In the genomic region with DNA sequence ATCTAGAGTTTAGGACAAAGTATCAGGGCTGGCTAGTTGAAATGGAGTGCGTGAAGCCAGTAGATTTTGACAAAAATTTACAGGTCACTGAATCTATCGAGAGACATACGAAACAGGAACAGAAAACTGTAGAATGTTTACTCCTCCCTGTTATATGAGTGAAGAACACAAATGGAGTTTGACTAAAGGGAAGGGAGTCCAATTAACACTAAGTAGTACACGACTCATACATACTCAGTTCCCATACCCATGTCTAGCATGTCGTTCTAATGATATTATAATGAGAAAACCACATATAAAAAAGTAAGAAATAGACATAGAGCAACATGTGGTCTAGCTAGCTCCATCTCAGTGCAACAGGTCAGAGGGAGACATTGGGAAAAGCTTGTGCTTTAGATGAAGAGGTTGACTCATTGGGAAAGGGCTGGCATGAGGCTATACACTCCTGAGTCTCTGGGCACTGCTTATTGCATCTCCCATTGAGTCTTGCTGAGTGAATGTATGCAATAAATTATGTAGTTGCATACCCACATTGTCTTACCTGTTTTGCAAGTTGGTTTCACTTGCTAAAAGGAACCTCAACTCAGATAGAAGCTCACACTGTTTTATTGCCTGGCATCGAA, we compare ENCODE assay signal across 9 cellular contexts. TPM values are rescaled to one million over a fixed set of nuclear protein-coding genes. Genes with fewer than 3 reads are reported as not detected.
A peak's percentile ranks its signal among the peaks of the same experiment; 100 is the strongest.
DNase-seq lines count a peak whose midpoint lies in the region; ATAC-seq and TF ChIP-seq lines count a peak whose summit lies in the region.
"Had no signal": no experiment of that assay in that cellular context is flagged by ENCODE, and none has a peak within 500 bp of the region (broad histone marks: within the 10 kb centered on the region; RNA-seq: fewer than 3 reads in every experiment).

No MANE protein-coding gene starts in this region.

- 92 to 98% (median 95%) methylated on average over 6 of the region's 6 CpGs for WGBS in psoas muscle, 3 donors

- H3K79me2 ChIP-seq in OCI-LY7 (ENCODE audit: insufficient read depth, low read depth, low read length): no peaks in the 10 kb centered on the region

- H3K4me1 ChIP-seq in OCI-LY7 (ENCODE audit: insufficient read depth, low read length, poor library complexity, severe bottlenecking) (peaks cover 15% of the 10 kb centered on the region), psoas muscle (peaks cover 9% of the 10 kb centered on the region), left lung (peaks cover 3 to 67% of the 10 kb centered on the region in 2 donors)

- H3K9me3 ChIP-seq in OCI-LY7 (ENCODE audit: low read length) (no peaks in the 10 kb centered on the region), psoas muscle (no peaks in the 10 kb centered on the region), left lung (no peaks in the 10 kb centered on the region)

- no peaks in the 10 kb centered on the region for H3K27me3 Mint-ChIP-seq in activated T-cell treated with anti-CD3 and anti-CD28 coated beads, Interleukin-2, amount 50 U/mL, for 24 hours
- H3K27me3 Mint-ChIP-seq in stimulated activated memory B cell treated with anti-CD40 and anti-IgM and Interleukin-4, amounts not matched to agents 10 μg/mL and 1 μg/mL and 100 μg/mL, for 72 hours: no peaks in the 10 kb centered on the region

- TF ChIP-seq CTCF in OCI-LY7 (conservative IDR thresholded peaks at IDR 0.05; ENCODE audit: low read length) (no peak), psoas muscle (IDR thresholded peaks at IDR 0.05) (no peak), left lung (IDR thresholded peaks at IDR 0.05) (no peak)

- H3K27ac Mint-ChIP-seq in activated T-cell treated with anti-CD3 and anti-CD28 coated beads, Interleukin-2, amount 50 U/mL, for 24 hours: peak overlapping the region; percentile 81
- peak overlapping the region; percentile 85 for H3K27ac Mint-ChIP-seq in stimulated activated memory B cell treated with anti-CD40 and anti-IgM and Interleukin-4, amounts not matched to agents 10 μg/mL and 1 μg/mL and 100 μg/mL, for 72 hours

- H3K36me3 ChIP-seq in OCI-LY7 (ENCODE audit: insufficient read depth, low read length) (no peaks in the 10 kb centered on the region), psoas muscle (ENCODE audit: insufficient read depth in 1 of 2, low read depth in 1 of 2) (peaks cover 0 to 11% of the 10 kb centered on the region in 2 donors), left lung (peaks cover under 1 to 94% of the 10 kb centered on the region in 2 donors)

- no peaks in the 10 kb centered on the region for H3K27me3 ChIP-seq in psoas muscle (ENCODE audit: insufficient read depth in 3 of 3, low read length in 2 of 3)
- no peaks in the 10 kb centered on the region for H3K27me3 ChIP-seq in left lung

- DNase-seq in activated T-cell treated with anti-CD3 and anti-CD28 coated beads, Interleukin-2, amount 50 U/mL, for 24 hours: no peak
- DNase-seq in activated T-cell treated with anti-CD3 and anti-CD28 coated beads, Interleukin-2, amount 50 U/mL, for 48 hours: no peak
- DNase-seq in OCI-LY7 (ENCODE audit: low spot score) (peak; percentile 38), psoas muscle (no peak), left lung (no peak), left cardiac atrium (no peak)

- no peak overlapping the region for H3K4me3 Mint-ChIP-seq in activated T-cell treated with anti-CD3 and anti-CD28 coated beads, Interleukin-2, amount 50 U/mL, for 24 hours
- H3K4me3 Mint-ChIP-seq in stimulated activated memory B cell treated with anti-CD40 and anti-IgM and Interleukin-4, amounts not matched to agents 10 μg/mL and 1 μg/mL and 100 μg/mL, for 72 hours: peak overlapping the region; percentile 48

- H3K4me3 ChIP-seq in OCI-LY7 (ENCODE audit: low read depth, low read length, poor library complexity, severe bottlenecking) (no peak overlapping the region), psoas muscle (no peak overlapping the region), left lung (no peak overlapping the region)

- H3K9me3 Mint-ChIP-seq in activated T-cell treated with anti-CD3 and anti-CD28 coated beads, Interleukin-2, amount 50 U/mL, for 24 hours: no peaks in the 10 kb centered on the region
- no peaks in the 10 kb centered on the region for H3K9me3 Mint-ChIP-seq in stimulated activated memory B cell treated with anti-CD40 and anti-IgM and Interleukin-4, amounts not matched to agents 10 μg/mL and 1 μg/mL and 100 μg/mL, for 72 hours

- H3K36me3 Mint-ChIP-seq in activated T-cell treated with anti-CD3 and anti-CD28 coated beads, Interleukin-2, amount 50 U/mL, for 24 hours (ENCODE audit: low read depth): peaks cover 95% of the 10 kb centered on the region
- H3K36me3 Mint-ChIP-seq in stimulated activated memory B cell treated with anti-CD40 and anti-IgM and Interleukin-4, amounts not matched to agents 10 μg/mL and 1 μg/mL and 100 μg/mL, for 72 hours: peaks cover 62% of the 10 kb centered on the region

- ATAC-seq in HG02623 (IDR thresholded peaks at IDR 0.05; ENCODE audit: unreplicated experiment) (peak; percentile 55), psoas muscle (no peak), left lung (no peak), left cardiac atrium (no peak)
- peak; percentile 90 for ATAC-seq in stimulated activated memory B cell treated with anti-CD40 and anti-IgM and Interleukin-4, amounts not matched to agents 10 μg/mL and 1 μg/mL and 100 μg/mL, for 72 hours
- ATAC-seq: Right ventricle myocardium inferior had no signal

- H3K4me2 ChIP-seq in OCI-LY7 (ENCODE audit: low read length): peak overlapping the region; percentile 55

- peak overlapping the region; percentile 77 for H2AFZ ChIP-seq in OCI-LY7 (ENCODE audit: low read length)

- peaks cover 87% of the 10 kb centered on the region for H3K4me1 Mint-ChIP-seq in activated T-cell treated with anti-CD3 and anti-CD28 coated beads, Interleukin-2, amount 50 U/mL, for 24 hours (ENCODE audit: low read depth)
- H3K4me1 Mint-ChIP-seq in stimulated activated memory B cell treated with anti-CD40 and anti-IgM and Interleukin-4, amounts not matched to agents 10 μg/mL and 1 μg/mL and 100 μg/mL, for 72 hours: peaks cover 60% of the 10 kb centered on the region

- H3K27ac ChIP-seq in OCI-LY7 (ENCODE audit: low read depth, low read length, poor library complexity, severe bottlenecking): no peak overlapping the region
- H3K27ac ChIP-seq in psoas muscle: no peak overlapping the region
- H3K27ac ChIP-seq in left lung: no peak overlapping the region

- BruUV-seq in OCI-LY7 (replicated peaks; lab: Mats Ljungman, UMichigan): no TSS peak

- no peaks in the 10 kb centered on the region for H3K9me2 ChIP-seq in OCI-LY7 (ENCODE audit: insufficient read depth, low read length)

- POLR2A ChIA-PET in OCI-LY7 (lab: Charles Lee): interaction anchor here (0.5 to 3.3 kb wide), 8 partner anchors 10 to 921 kb away, joined by 3 to 13 read pairs (median 5); no protein-coding TSS in a partner anchor

- H4K20me1 ChIP-seq in OCI-LY7 (ENCODE audit: insufficient read depth, low read length): no peaks in the 10 kb centered on the region

- intact Hi-C loops in OCI-LY7 (cut with micrococcal nuclease; ENCODE audit: unreplicated experiment): loop anchor here (5.0 kb wide), 1 partner anchor 120 kb away; no protein-coding TSS in a partner anchor
- intact Hi-C loops in psoas muscle (cut with DNase I): no loop called here
- intact Hi-C loops in left lung (cut with DNase I): no loop called here
- intact Hi-C loops in left cardiac atrium (cut with DNase I): no loop called here

- CTCF ChIA-PET in OCI-LY7 (lab: Charles Lee; ENCODE audit: unreplicated experiment): interaction anchor here (1.3 kb wide), 1 partner anchor 15 kb away, joined by 7 read pairs; no protein-coding TSS in a partner anchor

RNA-seq across cellular contexts. Expression of a gene that starts 43.5 kb away (rescaled TPM):
- not detected in 2 replicates for total RNA-seq in OCI-LY7 (2014; rRNA removed; shearing (Covaris generic))
- total RNA-seq in OCI-LY7 (2022) (0.07 and 0.55 TPM in 2 replicates), psoas muscle (10 to 100 TPM; 23.2 to 35.4 (median 25.5) TPM), left lung (100 to 1,000 TPM; 479 to 693 TPM), left cardiac atrium (10 to 100 TPM; 63.6 to 71.2 TPM)
- 1 to 10 TPM; 3.4 to 9.9 (median 9.8) TPM for polyA plus RNA-seq in psoas muscle

Comparison
In these comparisons a context has a peak if more than half of its experiments do, and no peak if none do; other contexts are left out.
1. ATAC-seq: peak in HG02623 (single experiment) and stimulated activated memory B cell treated with anti-CD40 and anti-IgM and Interleukin-4, amounts not matched to agents 10 μg/mL and 1 μg/mL and 100 μg/mL, for 72 hours (single experiment); none in psoas muscle (0 of 4), left lung (single experiment) and left cardiac atrium (0 of 2).
2. RNA of a gene that starts 43.5 kb away (total RNA-seq): 479 to 693 TPM in left lung, 63.6 to 71.2 TPM in left cardiac atrium and 23.2 to 35.4 TPM in psoas muscle; 0.07 to 0.55 TPM in OCI-LY7; every median in the first group is over 10 times any median in the second.